Comparison of ENCODE assay signal across 21 cellular contexts in genomic region chr15:101028772-101029438, GRCh38.
DNase-seq lines count a peak whose midpoint lies in the region; ATAC-seq and TF ChIP-seq lines count a peak whose summit lies in the region.
"Had no signal": no experiment of that assay in that cellular context is flagged by ENCODE, and none has a peak within 500 bp of the region (broad histone marks: within the 10 kb centered on the region; RNA-seq: fewer than 3 reads in every experiment).

No MANE protein-coding gene starts in this region.

- H3K4me1 ChIP-seq in heart left ventricle (peaks cover 0 to 21% (median 11%) of the 10 kb centered on the region in 12 donors), colonic mucosa (no peaks in the 10 kb centered on the region), osteoblast (ENCODE audit: insufficient read depth, low read length) (no peaks in the 10 kb centered on the region), uterus (no peaks in the 10 kb centered on the region), mammary epithelial cell (ENCODE audit: insufficient read depth, low read length) (no peaks in the 10 kb centered on the region)

- H3K4me2 ChIP-seq in osteoblast (ENCODE audit: insufficient read depth, low read length) (no peak overlapping the region), mammary epithelial cell (ENCODE audit: insufficient read depth, low read depth, low read length) (no peak overlapping the region)
- H3K4me2 ChIP-seq: PC-9 had no signal

- CTCF ChIA-PET in mammary epithelial cell (lab: Charles Lee; ENCODE audit: low non-redundant PET) = no interaction called here

- H3K27me3 ChIP-seq in heart left ventricle = no peaks in the 10 kb centered on the region
- H3K27me3 ChIP-seq in colonic mucosa = no peaks in the 10 kb centered on the region
- H3K27me3 ChIP-seq in osteoblast (ENCODE audit: insufficient read depth, low read length) = no peaks in the 10 kb centered on the region
- H3K27me3 ChIP-seq in uterus = no peaks in the 10 kb centered on the region
- H3K27me3 ChIP-seq in mammary epithelial cell (ENCODE audit: insufficient read depth, low read length) = no peaks in the 10 kb centered on the region

- H3K9me3 ChIP-seq in heart left ventricle = peaks cover 0 to 4% (median 0%) of the 10 kb centered on the region in 12 donors
- no peaks in the 10 kb centered on the region for H3K9me3 ChIP-seq in colonic mucosa
- H3K9me3 ChIP-seq in osteoblast (ENCODE audit: low read depth, low read length) = no peaks in the 10 kb centered on the region
- no peaks in the 10 kb centered on the region for H3K9me3 ChIP-seq in uterus
- no peaks in the 10 kb centered on the region for H3K9me3 ChIP-seq in mammary epithelial cell (replicated peaks; ENCODE audit: insufficient read depth, low read length)

- H3K27ac ChIP-seq in heart left ventricle (no peak overlapping the region), colonic mucosa (no peak overlapping the region), osteoblast (ENCODE audit: low read depth, low read length) (no peak overlapping the region), uterus (no peak overlapping the region), mammary epithelial cell (ENCODE audit: insufficient read depth, low read depth, low read length) (no peak overlapping the region)
- H3K27ac ChIP-seq: PC-9, SK-N-MC had no signal

- no peaks in the 10 kb centered on the region for H3K79me2 ChIP-seq in osteoblast (ENCODE audit: insufficient read depth, low read length)
- H3K79me2 ChIP-seq in mammary epithelial cell (ENCODE audit: insufficient read depth, low read length) = no peaks in the 10 kb centered on the region

- no TSS peak for BruUV-seq in mammary epithelial cell (replicated peaks; lab: Mats Ljungman, UMichigan)

- H3K9ac ChIP-seq in colonic mucosa (ENCODE audit: low read depth in 2 of 2, low read length in 2 of 2) (no peak overlapping the region), mammary epithelial cell (ENCODE audit: insufficient read depth, low read length) (no peak overlapping the region)

- H3K36me3 ChIP-seq in heart left ventricle (peaks cover 0 to 53% (median 5%) of the 10 kb centered on the region in 9 donors), colonic mucosa (no peaks in the 10 kb centered on the region), osteoblast (ENCODE audit: insufficient read depth, low read length) (peaks cover 50% of the 10 kb centered on the region), uterus (no peaks in the 10 kb centered on the region), mammary epithelial cell (ENCODE audit: insufficient read depth, low read length) (no peaks in the 10 kb centered on the region)

- ATAC-seq in heart left ventricle = no peak
- ATAC-seq in Right ventricle myocardium inferior = no peak
- ATAC-seq: activated CD4-positive, alpha-beta T cell treated with anti-CD3 and anti-CD28 coated beads for 36 hours; GM12878 had no signal

- in situ Hi-C loops in mammary epithelial cell (cut with MboI; ENCODE audit: low sequenced_read_pairs in 2 of 2) = no loop called here

- no peak overlapping the region for H3K4me3 ChIP-seq in heart left ventricle
- no peak overlapping the region for H3K4me3 ChIP-seq in colonic mucosa
- no peak overlapping the region for H3K4me3 ChIP-seq in osteoblast (ENCODE audit: insufficient read depth, low read length)
- H3K4me3 ChIP-seq in uterus = no peak overlapping the region
- no peak overlapping the region for H3K4me3 ChIP-seq in mammary epithelial cell (replicated peaks in 1 of 3; ENCODE audit: insufficient read depth in 1 of 3, low read depth in 2 of 3, low read length in 3 of 3)
- H3K4me3 ChIP-seq: GM12878, PC-9, SK-N-MC had no signal

- no peak for TF ChIP-seq POLR2A in heart left ventricle (IDR thresholded peaks at IDR 0.05)
- TF ChIP-seq POLR2A in uterus (IDR thresholded peaks at IDR 0.05) = no peak

- peak in 3 of 5 donors; percentile 4 to 20 (median 12) for DNase-seq in heart left ventricle
- no peak for DNase-seq in Right ventricle myocardium inferior (ENCODE audit: missing footprints)
- DNase-seq in colonic mucosa = peak; percentile 7
- DNase-seq in osteoblast (ENCODE audit: insufficient read length, low spot score, missing footprints) = peak; percentile 37
- peak; percentile 9 to 14 for DNase-seq in uterus
- no peak for DNase-seq in amygdala (lab: John Stamatoyannopoulos, UW)
- no peak for DNase-seq in mammary epithelial cell
- DNase-seq in NCI-H1694 (lab: John Stamatoyannopoulos, UW) = no peak
- DNase-seq: activated CD4-positive, alpha-beta T cell treated with anti-CD3 and anti-CD28 coated beads for 36 hours; activated naive CD4-positive, alpha-beta T cell treated with anti-CD3 and anti-CD28 coated beads, Interleukin-2, amount 10 ng/mL, durations not matched to agents 7 days and 5 days; activated T-cell treated with anti-CD3 and anti-CD28 coated beads, Interleukin-2, amount 50 U/mL, for 1 hour; C1 segment of cervical spinal cord; GF-D8; Kasumi-1; NCI-H1417; NCI-H82; PC-9; small intestine; T-helper 9 cell had no signal

- 89 to 91% (median 90%) methylated on average over 12 to 19 of the region's 19 CpGs for WGBS in heart left ventricle, 4 donors
- WGBS in mammary epithelial cell (ENCODE audit: low coverage, missing lambda C conversion rate) = 95% methylated on average over 18 of the region's 19 CpGs

- TF ChIP-seq CTCF in heart left ventricle (IDR thresholded peaks at IDR 0.05) (no peak), colonic mucosa (IDR thresholded peaks at IDR 0.05) (no peak), osteoblast (IDR thresholded peaks at IDR 0.05; ENCODE audit: extremely low read depth, low read depth, low read length) (no peak), uterus (IDR thresholded peaks at IDR 0.05) (no peak), mammary epithelial cell (conservative IDR thresholded peaks at IDR 0.05 in 1 of 2, IDR thresholded peaks at IDR 0.05 in 1 of 2; ENCODE audit: extremely low read depth in 1 of 2, insufficient read depth in 1 of 2, low read depth in 1 of 2, low read length in 2 of 2) (no peak)

- dilution Hi-C loops in mammary epithelial cell (cut with HindIII; ENCODE audit: low sequenced_read_pairs) = loop anchor here (5.0 kb wide), 3 partner anchors 63 to 228 kb away; no protein-coding TSS in a partner anchor

- intact Hi-C loops in heart left ventricle (cut with DNase I) = loop anchor here in 1 of 10 donors (5.0 kb wide), 1 partner anchor 38 kb away; no protein-coding TSS in a partner anchor
- intact Hi-C loops in Right ventricle myocardium inferior (cut with DNase I) = no loop called here
- intact Hi-C loops in colonic mucosa (cut with DNase I) = no loop called here
- intact Hi-C loops in uterus (cut with DNase I; ENCODE audit: low total_unique reads) = no loop called here
- intact Hi-C loops in mammary epithelial cell (cut with micrococcal nuclease) = no loop called here

- H2AFZ ChIP-seq in osteoblast (ENCODE audit: low read length) = no peak overlapping the region
- no peak overlapping the region for H2AFZ ChIP-seq in mammary epithelial cell (ENCODE audit: low read depth, low read length)
- H2AFZ ChIP-seq: PC-9 had no signal

- H4K20me1 ChIP-seq in osteoblast (ENCODE audit: insufficient read depth, low read length) (peaks cover 2% of the 10 kb centered on the region), mammary epithelial cell (ENCODE audit: insufficient read depth, low read length) (no peaks in the 10 kb centered on the region)

Comparison
In these comparisons a context has a peak if more than half of its experiments do, and no peak if none do; other contexts are left out.
1. DNase-seq: peak in heart left ventricle (3 of 5), colonic mucosa (single experiment), osteoblast (single experiment) and uterus (2 of 2); none in Right ventricle myocardium inferior (single experiment), amygdala (0 of 56), mammary epithelial cell (single experiment) and NCI-H1694 (single experiment).